ENCODE assay signal across 9 cellular contexts in the genomic region with DNA sequence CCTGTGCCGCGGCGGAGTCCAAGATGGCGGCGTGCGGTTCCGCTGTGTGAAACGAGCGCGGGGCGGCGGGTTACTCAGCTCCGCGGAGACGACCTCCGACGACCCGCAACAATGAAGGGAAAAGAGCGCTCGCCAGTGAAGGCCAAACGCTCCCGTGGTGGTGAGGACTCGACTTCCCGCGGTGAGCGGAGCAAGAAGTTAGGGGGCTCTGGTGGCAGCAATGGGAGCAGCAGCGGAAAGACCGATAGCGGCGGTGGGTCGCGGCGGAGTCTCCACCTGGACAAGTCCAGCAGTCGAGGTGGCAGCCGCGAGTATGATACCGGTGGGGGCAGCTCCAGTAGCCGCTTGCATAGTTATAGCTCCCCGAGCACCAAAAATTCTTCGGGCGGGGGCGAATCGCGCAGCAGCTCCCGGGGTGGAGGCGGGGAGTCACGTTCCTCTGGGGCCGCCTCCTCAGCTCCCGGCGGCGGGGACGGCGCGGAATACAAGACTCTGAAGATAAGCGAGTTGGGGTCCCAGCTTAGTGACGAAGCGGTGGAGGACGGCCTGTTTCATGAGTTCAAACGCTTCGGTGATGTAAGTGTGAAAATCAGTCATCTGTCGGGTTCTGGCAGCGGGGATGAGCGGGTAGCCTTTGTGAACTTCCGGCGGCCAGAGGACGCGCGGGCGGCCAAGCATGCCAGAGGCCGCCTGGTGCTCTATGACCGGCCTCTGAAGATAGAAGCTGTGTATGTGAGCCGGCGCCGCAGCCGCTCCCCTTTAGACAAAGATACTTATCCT. TPM values are rescaled to one million over a fixed set of nuclear protein-coding genes. Genes with fewer than 3 reads are reported as not detected.
DNase-seq lines count a peak whose midpoint lies in the region; ATAC-seq and TF ChIP-seq lines count a peak whose summit lies in the region.
"Had no signal": no experiment of that assay in that cellular context is flagged by ENCODE, and none has a peak within 500 bp of the region (broad histone marks: within the 10 kb centered on the region; RNA-seq: fewer than 3 reads in every experiment).

No MANE protein-coding gene starts in this region.

- H3K4me3 Mint-ChIP-seq in glutamatergic neuron (ENCODE audit: unreplicated experiment) (no peak overlapping the region), progenitor cell of endocrine pancreas (ENCODE audit: low read depth) (no peak overlapping the region)
- H3K4me3 Mint-ChIP-seq: activated B cell treated with CpG ODN at 0.5 μM for 24 hours had no signal

- peak overlapping the region; percentile 94 for H3K27ac ChIP-seq in C4-2B

- H3K27me3 Mint-ChIP-seq in glutamatergic neuron (ENCODE audit: unreplicated experiment) (peaks cover 4% of the 10 kb centered on the region), progenitor cell of endocrine pancreas (peaks cover 3% of the 10 kb centered on the region)
- H3K27me3 Mint-ChIP-seq: activated B cell treated with CpG ODN at 0.5 μM for 24 hours had no signal

- TF ChIP-seq CTCF in C4-2B (conservative IDR thresholded peaks at IDR 0.05) (no peak; the same call in 1 of the 2 replicates), glutamatergic neuron (IDR thresholded peaks at IDR 0.05; ENCODE audit: partially characterized antibody, unreplicated experiment) (peak; percentile 33), progenitor cell of endocrine pancreas (IDR thresholded peaks at IDR 0.05; ENCODE audit: unreplicated experiment) (peak; percentile 50)

- H3K36me3 Mint-ChIP-seq in glutamatergic neuron (ENCODE audit: unreplicated experiment) (no peaks in the 10 kb centered on the region), progenitor cell of endocrine pancreas (ENCODE audit: insufficient read depth) (peaks cover 23% of the 10 kb centered on the region)

- DNase-seq in NOMO-1 treated with DMSO at 0.1 percent for 48 hours (lab: John Stamatoyannopoulos, UW; ENCODE audit: unreplicated experiment): peak; percentile 29
- peak; percentile 43 for DNase-seq in activated gamma-delta T cell treated with Interleukin-2 at 50 U/mL for 16 hours
- peak; percentile 62 for DNase-seq in glutamatergic neuron
- no peak for DNase-seq in progenitor cell of endocrine pancreas (ENCODE audit: low spot score, unreplicated experiment)
- DNase-seq in GDM1 (lab: John Stamatoyannopoulos, UW): no peak

- H3K4me1 Mint-ChIP-seq in glutamatergic neuron (ENCODE audit: low read depth, unreplicated experiment) (peaks cover 23% of the 10 kb centered on the region), progenitor cell of endocrine pancreas (ENCODE audit: low read depth) (peaks cover 48% of the 10 kb centered on the region)

- H3K27ac Mint-ChIP-seq in glutamatergic neuron (ENCODE audit: unreplicated experiment) (no peak overlapping the region), progenitor cell of endocrine pancreas (no peak overlapping the region)
- H3K27ac Mint-ChIP-seq: activated B cell treated with CpG ODN at 0.5 μM for 24 hours had no signal

- ATAC-seq in GM21528 (IDR thresholded peaks at IDR 0.05; ENCODE audit: low FRiP score, unreplicated experiment) (peak; percentile 1), HG03139 (IDR thresholded peaks at IDR 0.05; ENCODE audit: unreplicated experiment) (no peak)

- H3K9me3 Mint-ChIP-seq in glutamatergic neuron (ENCODE audit: unreplicated experiment) (peaks cover 4% of the 10 kb centered on the region), progenitor cell of endocrine pancreas (ENCODE audit: low read depth) (no peaks in the 10 kb centered on the region)
- H3K9me3 Mint-ChIP-seq: activated B cell treated with CpG ODN at 0.5 μM for 24 hours had no signal

RNA-seq across cellular contexts. Expression of a gene that starts 0.4 kb away (rescaled TPM):
- 27.3 TPM for total RNA-seq in glutamatergic neuron (ENCODE audit: unreplicated experiment)
- total RNA-seq in progenitor cell of endocrine pancreas: 31.6 and 31.9 TPM in 2 replicates

RNA-seq across cellular contexts. Expression of a gene that starts 51.2 kb away (rescaled TPM):
- total RNA-seq in glutamatergic neuron (ENCODE audit: unreplicated experiment) (4.4 TPM), progenitor cell of endocrine pancreas (0.46 and 1.0 TPM in 2 replicates)

Comparison
In these comparisons a context has a peak if more than half of its experiments do, and no peak if none do; other contexts are left out.
1. DNase-seq: peak in NOMO-1 treated with DMSO at 0.1 percent for 48 hours (single experiment), activated gamma-delta T cell treated with Interleukin-2 at 50 U/mL for 16 hours (single experiment) and glutamatergic neuron (single experiment); none in progenitor cell of endocrine pancreas (single experiment) and GDM1 (single experiment).